Comparison of ENCODE assay signal across 9 cellular contexts in genomic region chr14:30521899-30522736, GRCh38. TPM values are rescaled to one million over a fixed set of nuclear protein-coding genes. Genes with fewer than 3 reads are reported as not detected.
DNase-seq lines count a peak whose midpoint lies in the region; ATAC-seq, FAIRE-seq and TF ChIP-seq lines count a peak whose summit lies in the region.
"Had no signal": no experiment of that assay in that cellular context is flagged by ENCODE, and none has a peak within 500 bp of the region (broad histone marks: within the 10 kb centered on the region; RNA-seq: fewer than 3 reads in every experiment).

No MANE protein-coding gene starts in this region.

- peak; percentile 37 for DNase-seq in NCI-H2029 treated with DMSO at 0.1 percent for 48 hours (lab: John Stamatoyannopoulos, UW)
- no peak for DNase-seq in NCI-H2029 (lab: John Stamatoyannopoulos, UW)
- DNase-seq in NCI-H1092 (lab: John Stamatoyannopoulos, UW): peak; percentile 45
- DNase-seq in foreskin fibroblast: peak; percentile 10 to 60
- DNase-seq in small intestine: peak; percentile 45
- DNase-seq in amygdala (lab: John Stamatoyannopoulos, UW): no peak

- no peaks in the 10 kb centered on the region for H3K79me2 ChIP-seq in SU-DHL-6 (ENCODE audit: insufficient read depth, low read length)

- H3F3A ChIP-seq in SU-DHL-6 (ENCODE audit: insufficient read depth): no peaks in the 10 kb centered on the region

- peak; percentile 55 for TF ChIP-seq CTCF in SU-DHL-6 (IDR thresholded peaks at IDR 0.05; ENCODE audit: insufficient read depth, low read length, poor library complexity, severe bottlenecking)
- peak; percentile 63 for TF ChIP-seq CTCF in foreskin fibroblast (IDR thresholded peaks at IDR 0.05; ENCODE audit: low read depth, low read length)

- peak overlapping the region; percentile 57 for H2AFZ ChIP-seq in SU-DHL-6 (ENCODE audit: low read depth, low read length, severe bottlenecking)

- H3K9ac ChIP-seq in SU-DHL-6 (ENCODE audit: low read length): no peak overlapping the region
- H3K9ac ChIP-seq: BLaER1 treated with 17β-estradiol and CSF1 and Interleukin-3, amounts not matched to agents 10 nM and 100 nM had no signal

- H3K27me3 ChIP-seq in SU-DHL-6 (ENCODE audit: low read length) (no peaks in the 10 kb centered on the region), small intestine (ENCODE audit: control insufficient read depth in 2 of 2, insufficient read depth in 2 of 2, low read length in 2 of 2) (no peaks in the 10 kb centered on the region)
- H3K27me3 ChIP-seq: BLaER1 treated with 17β-estradiol and CSF1 and Interleukin-3, amounts not matched to agents 10 nM and 100 nM had no signal

- H3K9me2 ChIP-seq in SU-DHL-6 (replicated peaks; ENCODE audit: insufficient read depth, low read length): no peaks in the 10 kb centered on the region

- no peaks in the 10 kb centered on the region for H4K20me1 ChIP-seq in SU-DHL-6 (ENCODE audit: low read depth, low read length)
- H4K20me1 ChIP-seq: BLaER1 treated with 17β-estradiol and CSF1 and Interleukin-3, amounts not matched to agents 10 nM and 100 nM had no signal

- no peak for FAIRE-seq in small intestine (lab: Jason Lieb, UNC)

- H3K4me3 ChIP-seq in SU-DHL-6 (ENCODE audit: insufficient read depth, low read length, poor library complexity, severe bottlenecking): no peak overlapping the region
- no peak overlapping the region for H3K4me3 ChIP-seq in foreskin fibroblast (ENCODE audit: low read depth in 1 of 2, low read length in 2 of 2)
- H3K4me3 ChIP-seq in small intestine (ENCODE audit: low read depth in 1 of 2, low read length in 2 of 2): no peak overlapping the region
- H3K4me3 ChIP-seq: BLaER1 treated with 17β-estradiol and CSF1 and Interleukin-3, amounts not matched to agents 10 nM and 100 nM had no signal

- WGBS in small intestine, 3 donors: 30 to 38% (median 38%) methylated on average over 9 of the region's 9 CpGs

- H3K36me3 ChIP-seq in SU-DHL-6 (ENCODE audit: low read length): no peaks in the 10 kb centered on the region
- no peaks in the 10 kb centered on the region for H3K36me3 ChIP-seq in small intestine (ENCODE audit: control insufficient read depth in 2 of 2, insufficient read depth in 2 of 2, low read length in 2 of 2)
- H3K36me3 ChIP-seq: BLaER1 treated with 17β-estradiol and CSF1 and Interleukin-3, amounts not matched to agents 10 nM and 100 nM had no signal

- H3K9me3 ChIP-seq in SU-DHL-6 (ENCODE audit: insufficient read depth, low read length): peaks cover 2% of the 10 kb centered on the region; the same call in 1 of the 2 replicates
- no peaks in the 10 kb centered on the region for H3K9me3 ChIP-seq in small intestine (ENCODE audit: control insufficient read depth, low read depth)

- H3K4me2 ChIP-seq in SU-DHL-6 (ENCODE audit: low read depth, low read length, poor library complexity, severe bottlenecking): no peak overlapping the region
- H3K4me2 ChIP-seq: BLaER1 treated with 17β-estradiol and CSF1 and Interleukin-3, amounts not matched to agents 10 nM and 100 nM had no signal

- no peaks in the 10 kb centered on the region for H3K4me1 ChIP-seq in small intestine (ENCODE audit: control insufficient read depth in 2 of 2, insufficient read depth in 1 of 2, low read depth in 1 of 2, low read length in 1 of 2)
- H3K4me1 ChIP-seq: BLaER1 treated with 17β-estradiol and CSF1 and Interleukin-3, amounts not matched to agents 10 nM and 100 nM had no signal

- H3K27ac ChIP-seq in SU-DHL-6 (ENCODE audit: low read depth, low read length) (no peak overlapping the region), small intestine (ENCODE audit: low read depth in 1 of 2, low read length in 1 of 2) (no peak overlapping the region)
- H3K27ac ChIP-seq: BLaER1 treated with 17β-estradiol and CSF1 and Interleukin-3, amounts not matched to agents 10 nM and 100 nM had no signal

- ATAC-seq in GM21529 (IDR thresholded peaks at IDR 0.05; ENCODE audit: unreplicated experiment): peak; percentile 80

RNA-seq across cellular contexts. Expression of gene G2E3, which starts 36.8 kb away (rescaled TPM):
- polyA plus RNA-seq in small intestine: 1 to 10 TPM; 2.2 to 4.9 (median 2.2) TPM

Comparison
In these comparisons a context has a peak if more than half of its experiments do, and no peak if none do; other contexts are left out.
1. DNase-seq: peak in NCI-H2029 treated with DMSO at 0.1 percent for 48 hours (single experiment), NCI-H1092 (single experiment), foreskin fibroblast (2 of 2) and small intestine (single experiment); none in NCI-H2029 (single experiment) and amygdala (0 of 56).